ENCODE assay signal across 8 cellular contexts in the genomic region with DNA sequence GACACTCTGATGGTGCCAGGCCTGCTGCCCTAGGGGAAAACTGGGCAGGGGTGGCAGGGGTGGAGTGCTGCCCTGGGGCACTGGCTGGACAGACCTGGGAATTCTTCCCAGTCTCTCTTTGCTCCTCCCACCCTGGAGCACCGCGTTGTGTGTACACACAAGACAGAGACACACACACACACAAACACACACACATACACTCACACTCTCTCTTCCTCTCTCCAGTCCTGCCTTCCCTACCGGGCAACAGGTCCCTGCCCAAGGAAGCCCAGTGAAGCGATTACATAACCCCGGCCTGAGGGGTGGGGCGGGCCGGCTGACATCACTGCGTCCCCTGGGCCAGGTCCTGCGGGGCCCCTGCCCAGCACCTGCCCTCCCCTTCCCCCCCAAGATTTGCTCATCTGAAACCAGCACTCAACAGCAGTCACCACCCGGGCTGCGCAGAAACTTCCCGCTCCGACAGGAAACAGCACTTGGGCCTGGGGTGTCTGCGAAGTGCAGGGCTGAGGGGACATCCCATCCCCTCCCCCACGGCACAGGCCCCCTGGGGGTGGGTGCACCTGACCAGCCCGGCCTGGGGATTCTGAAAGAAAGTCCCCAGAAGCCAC. TPM values are rescaled to one million over a fixed set of nuclear protein-coding genes. Genes with fewer than 3 reads are reported as not detected.
DNase-seq lines count a peak whose midpoint lies in the region; ATAC-seq and TF ChIP-seq lines count a peak whose summit lies in the region.

No MANE protein-coding gene starts in this region.

- DNase-seq in GM12864 (ENCODE audit: low read depth) = no peak
- DNase-seq in RPMI8226 = peak; percentile 81
- peak; percentile 72 for DNase-seq in activated naive CD8-positive, alpha-beta T cell treated with anti-CD3 and anti-CD28 coated beads for 36 hours
- peak; percentile 93 for DNase-seq in Right ventricle myocardium inferior (ENCODE audit: missing footprints)
- DNase-seq in nucleus accumbens (lab: John Stamatoyannopoulos, UW) = peak in 52 of 56 donors; percentile 20 to 83 (median 62)

- ATAC-seq in HG03521 (IDR thresholded peaks at IDR 0.05; ENCODE audit: unreplicated experiment) (peak; percentile 5), Right ventricle myocardium inferior (peak; percentile 71), GM21786 (IDR thresholded peaks at IDR 0.05; ENCODE audit: unreplicated experiment) (no peak), HG02623 (IDR thresholded peaks at IDR 0.05; ENCODE audit: unreplicated experiment) (no peak)

- H3K4me3 Mint-ChIP-seq in activated naive CD8-positive, alpha-beta T cell treated with anti-CD3 and anti-CD28 coated beads for 36 hours = peak overlapping the region; percentile 89

- H3K9me3 Mint-ChIP-seq in activated naive CD8-positive, alpha-beta T cell treated with anti-CD3 and anti-CD28 coated beads for 36 hours = no peaks in the 10 kb centered on the region

- H3K27ac Mint-ChIP-seq in activated naive CD8-positive, alpha-beta T cell treated with anti-CD3 and anti-CD28 coated beads for 36 hours = peak overlapping the region; percentile 69

- intact Hi-C loops in Right ventricle myocardium inferior (cut with DNase I) = no loop called here

- TF ChIP-seq CTCF in GM12864 (IDR thresholded peaks at IDR 0.05; ENCODE audit: low read depth, low read length, missing control alignments) = no peak

- H3K4me3 ChIP-seq in GM12864 (ENCODE audit: low read depth, low read length) = peak overlapping the region; percentile 97

- H3K36me3 Mint-ChIP-seq in activated naive CD8-positive, alpha-beta T cell treated with anti-CD3 and anti-CD28 coated beads for 36 hours = peaks cover 6% of the 10 kb centered on the region

- peaks cover 35% of the 10 kb centered on the region for H3K4me1 Mint-ChIP-seq in activated naive CD8-positive, alpha-beta T cell treated with anti-CD3 and anti-CD28 coated beads for 36 hours

- no peaks in the 10 kb centered on the region for H3K27me3 Mint-ChIP-seq in activated naive CD8-positive, alpha-beta T cell treated with anti-CD3 and anti-CD28 coated beads for 36 hours

RNA-seq across cellular contexts. Expression of a gene that starts 1.2 kb away (rescaled TPM):
- 100 to 1,000 TPM; 230 to 232 TPM for total RNA-seq in activated naive CD8-positive, alpha-beta T cell treated with anti-CD3 and anti-CD28 coated beads for 36 hours
- total RNA-seq in Right ventricle myocardium inferior = 234 TPM

RNA-seq across cellular contexts. Expression of a gene that starts 34.3 kb away (rescaled TPM):
- total RNA-seq in activated naive CD8-positive, alpha-beta T cell treated with anti-CD3 and anti-CD28 coated beads for 36 hours = 10 to 100 TPM; 22.1 to 26.2 TPM
- 48.7 TPM for total RNA-seq in Right ventricle myocardium inferior

RNA-seq across cellular contexts. Expression of a gene that starts 46.3 kb away (rescaled TPM):
- total RNA-seq in activated naive CD8-positive, alpha-beta T cell treated with anti-CD3 and anti-CD28 coated beads for 36 hours = 100 to 1,000 TPM; 147 to 153 TPM
- total RNA-seq in Right ventricle myocardium inferior = 14.3 TPM

RNA-seq across cellular contexts. Expression of a gene that starts 46.9 kb away (rescaled TPM):
- 10 to 100 TPM; 12.4 to 12.6 TPM for total RNA-seq in activated naive CD8-positive, alpha-beta T cell treated with anti-CD3 and anti-CD28 coated beads for 36 hours
- 1.4 TPM for total RNA-seq in Right ventricle myocardium inferior

Comparison
In these comparisons a context has a peak if more than half of its experiments do, and no peak if none do; other contexts are left out.
1. ATAC-seq: peak in HG03521 (single experiment) and Right ventricle myocardium inferior (single experiment); none in GM21786 (single experiment) and HG02623 (single experiment).